In genomic region chr10:60262647-60263126, GRCh38 we compare ENCODE assay signal across 37 cellular contexts.
"Had no signal": no experiment of that assay in that cellular context is flagged by ENCODE, and none has a peak within 500 bp of the region (broad histone marks: within the 10 kb centered on the region; RNA-seq: fewer than 3 reads in every experiment).

No MANE protein-coding gene starts in this region.

- H3K9me3 ChIP-seq: adrenal gland, body of pancreas had no signal

- H3K27me3 ChIP-seq: adrenal gland, body of pancreas, brain microvascular endothelial cell, cardiac muscle cell had no signal

- H3K4me1 ChIP-seq: adrenal gland had no signal

- H3K36me3 Mint-ChIP-seq: activated naive CD8-positive, alpha-beta T cell treated with anti-CD3 and anti-CD28 coated beads for 36 hours; WTC11 had no signal

- H3K27ac ChIP-seq: adrenal gland, body of pancreas, brain microvascular endothelial cell, cardiac muscle cell, WERI-Rb-1 had no signal

- H3K27ac Mint-ChIP-seq: activated CD4-positive, alpha-beta memory T cell treated with anti-CD3 and anti-CD28 coated beads for 36 hours; activated CD4-positive, alpha-beta T cell treated with anti-CD3 and anti-CD28 coated beads for 36 hours; activated CD8-positive, alpha-beta T cell treated with anti-CD3 and anti-CD28 coated beads for 36 hours; activated naive CD4-positive, alpha-beta T cell treated with anti-CD3 and anti-CD28 coated beads for 36 hours; activated naive CD4-positive, alpha-beta T cell treated with anti-CD3 and anti-CD28 coated beads, Interleukin-2, amount 50 U/mL, for 72 hours; activated naive CD8-positive, alpha-beta T cell treated with anti-CD3 and anti-CD28 coated beads for 36 hours; activated T-cell treated with anti-CD3 and anti-CD28 coated beads, Interleukin-2, amount 50 U/mL, for 72 hours; activated T-helper 1 cell treated with anti-CD3 and anti-CD28 coated beads, Interleukin-12 subunit alpha, Interleukin-12 subunit beta, Interleukin-2, Interleukin-4 antibody, amounts not matched to agents 30 ng/mL and 10 ng/mL and 1 ng/mL, durations not matched to agents 14 hours and 24 hours and 36 hours; activated T-helper 17 cell treated with anti-CD3 and anti-CD28 coated beads, Interleukin-2, amount 50 U/mL, for 72 hours; T-helper 1 cell treated with Interleukin-12 subunit alpha and Interleukin-12 subunit beta and Interleukin-4 antibody, amounts not matched to agents 30 μg/mL and 1 μg/mL, for 36 hours; T-helper 2 cell treated with Interferon-gamma antibody and Interleukin-4, amounts not matched to agents 5 μg/mL and 100 μg/mL, for 36 hours; WTC11 had no signal

- H3K36me3 ChIP-seq: adrenal gland, cardiac muscle cell, WERI-Rb-1 had no signal

- H3K4me3 Mint-ChIP-seq: activated CD4-positive, alpha-beta memory T cell treated with anti-CD3 and anti-CD28 coated beads for 36 hours; activated CD4-positive, alpha-beta T cell treated with anti-CD3 and anti-CD28 coated beads for 36 hours; activated CD8-positive, alpha-beta T cell treated with anti-CD3 and anti-CD28 coated beads for 36 hours; activated naive CD4-positive, alpha-beta T cell treated with anti-CD3 and anti-CD28 coated beads for 36 hours; activated naive CD8-positive, alpha-beta T cell treated with anti-CD3 and anti-CD28 coated beads for 36 hours; activated T-cell treated with anti-CD3 and anti-CD28 coated beads, Interleukin-2, amount 50 U/mL, for 4 hours; activated T-cell treated with anti-CD3 and anti-CD28 coated beads, Interleukin-2, amount 50 U/mL, for 72 hours; activated T-helper 1 cell treated with anti-CD3 and anti-CD28 coated beads, Interleukin-12 subunit alpha, Interleukin-12 subunit beta, Interleukin-2, Interleukin-4 antibody, amounts not matched to agents 30 ng/mL and 10 ng/mL and 1 ng/mL, durations not matched to agents 14 hours and 24 hours and 36 hours; activated T-helper 17 cell treated with anti-CD3 and anti-CD28 coated beads, Interleukin-2, amount 50 U/mL, for 72 hours; central memory CD8-positive, alpha-beta T cell; T-helper 1 cell treated with Interleukin-12 subunit alpha and Interleukin-12 subunit beta and Interleukin-4 antibody, amounts not matched to agents 30 μg/mL and 1 μg/mL, for 36 hours; T-helper 2 cell treated with Interferon-gamma antibody and Interleukin-4, amounts not matched to agents 5 μg/mL and 100 μg/mL, for 36 hours; WTC11 had no signal

- H3K4me1 Mint-ChIP-seq: activated naive CD8-positive, alpha-beta T cell treated with anti-CD3 and anti-CD28 coated beads for 36 hours; central memory CD8-positive, alpha-beta T cell had no signal

- H3K9me3 Mint-ChIP-seq: activated CD4-positive, alpha-beta memory T cell treated with anti-CD3 and anti-CD28 coated beads for 36 hours; activated CD8-positive, alpha-beta T cell treated with anti-CD3 and anti-CD28 coated beads for 36 hours; activated naive CD4-positive, alpha-beta T cell treated with anti-CD3 and anti-CD28 coated beads for 36 hours; activated naive CD4-positive, alpha-beta T cell treated with anti-CD3 and anti-CD28 coated beads, Interleukin-2, amount 50 U/mL, for 72 hours; activated naive CD8-positive, alpha-beta T cell treated with anti-CD3 and anti-CD28 coated beads for 36 hours; activated T-cell treated with anti-CD3 and anti-CD28 coated beads, Interleukin-2, amount 50 U/mL, for 4 hours; activated T-cell treated with anti-CD3 and anti-CD28 coated beads, Interleukin-2, amount 50 U/mL, for 72 hours; activated T-helper 1 cell treated with anti-CD3 and anti-CD28 coated beads, Interleukin-12 subunit alpha, Interleukin-12 subunit beta, Interleukin-2, Interleukin-4 antibody, amounts not matched to agents 30 ng/mL and 10 ng/mL and 1 ng/mL, durations not matched to agents 14 hours and 24 hours and 36 hours; activated T-helper 17 cell treated with anti-CD3 and anti-CD28 coated beads, Interleukin-2, amount 50 U/mL, for 72 hours; central memory CD8-positive, alpha-beta T cell; T-helper 1 cell treated with Interleukin-12 subunit alpha and Interleukin-12 subunit beta and Interleukin-4 antibody, amounts not matched to agents 30 μg/mL and 1 μg/mL, for 36 hours; WTC11 had no signal

- H3K27me3 Mint-ChIP-seq: activated CD4-positive, alpha-beta memory T cell treated with anti-CD3 and anti-CD28 coated beads for 36 hours; activated CD4-positive, alpha-beta T cell treated with anti-CD3 and anti-CD28 coated beads for 36 hours; activated CD8-positive, alpha-beta T cell treated with anti-CD3 and anti-CD28 coated beads for 36 hours; activated T-helper 17 cell treated with anti-CD3 and anti-CD28 coated beads, Interleukin-2, amount 50 U/mL, for 72 hours; central memory CD8-positive, alpha-beta T cell had no signal

- H3K4me3 ChIP-seq: adrenal gland, body of pancreas, cardiac muscle cell had no signal

- DNase-seq: activated CD4-positive, alpha-beta memory T cell treated with anti-CD3 and anti-CD28 coated beads for 36 hours; activated CD4-positive, alpha-beta T cell treated with anti-CD3 and anti-CD28 coated beads for 1 hour; activated CD4-positive, alpha-beta T cell treated with anti-CD3 and anti-CD28 coated beads for 36 hours; activated CD4-positive, alpha-beta T cell treated with anti-CD3 and anti-CD28 coated beads for 48 hours; activated CD4-positive, alpha-beta T cell treated with anti-CD3 and anti-CD28 coated beads, Interleukin-2, amount 50 U/mL, for 1 hour; activated CD4-positive, alpha-beta T cell treated with anti-CD3 and anti-CD28 coated beads, Interleukin-2, amount 50 U/mL, for 4 hours; activated CD4-positive, CD25-positive, alpha-beta regulatory T cell; activated CD8-positive, alpha-beta memory T cell treated with anti-CD3 and anti-CD28 coated beads, Interleukin-2, amount 50 U/mL, for 4 hours; activated CD8-positive, alpha-beta T cell treated with anti-CD3 and anti-CD28 coated beads for 36 hours; activated effector memory CD4-positive, alpha-beta T cell treated with anti-CD3 and anti-CD28 coated beads, Interleukin-2, amount 50 U/mL, for 16 hours; activated gamma-delta T cell treated with Interleukin-2 at 50 U/mL for 16 hours; activated naive CD4-positive, alpha-beta T cell; activated naive CD4-positive, alpha-beta T cell treated with anti-CD3 and anti-CD28 coated beads for 36 hours; activated naive CD4-positive, alpha-beta T cell treated with anti-CD3 and anti-CD28 coated beads, Interleukin-2, amount 50 U/mL, for 16 hours; activated naive CD8-positive, alpha-beta T cell treated with anti-CD3 and anti-CD28 coated beads for 36 hours; activated T-cell treated with anti-CD3 and anti-CD28 coated beads for 4 hours; activated T-cell treated with anti-CD3 and anti-CD28 coated beads, Interleukin-2, amount 50 U/mL, for 1 hour; activated T-cell treated with anti-CD3 and anti-CD28 coated beads, Interleukin-2, amount 50 U/mL, for 4 hours; activated T-cell treated with anti-CD3 and anti-CD28 coated beads, Interleukin-2, amount 50 U/mL, for 72 hours; adrenal gland; amniotic stem cell; aorta; body of pancreas; brain microvascular endothelial cell; cerebellar nuclear complex; T-helper 1 cell; T-helper 2 cell; T-helper 9 cell; WERI-Rb-1 had no signal
